9 cellular contexts compared by ENCODE assay signal in the genomic region with DNA sequence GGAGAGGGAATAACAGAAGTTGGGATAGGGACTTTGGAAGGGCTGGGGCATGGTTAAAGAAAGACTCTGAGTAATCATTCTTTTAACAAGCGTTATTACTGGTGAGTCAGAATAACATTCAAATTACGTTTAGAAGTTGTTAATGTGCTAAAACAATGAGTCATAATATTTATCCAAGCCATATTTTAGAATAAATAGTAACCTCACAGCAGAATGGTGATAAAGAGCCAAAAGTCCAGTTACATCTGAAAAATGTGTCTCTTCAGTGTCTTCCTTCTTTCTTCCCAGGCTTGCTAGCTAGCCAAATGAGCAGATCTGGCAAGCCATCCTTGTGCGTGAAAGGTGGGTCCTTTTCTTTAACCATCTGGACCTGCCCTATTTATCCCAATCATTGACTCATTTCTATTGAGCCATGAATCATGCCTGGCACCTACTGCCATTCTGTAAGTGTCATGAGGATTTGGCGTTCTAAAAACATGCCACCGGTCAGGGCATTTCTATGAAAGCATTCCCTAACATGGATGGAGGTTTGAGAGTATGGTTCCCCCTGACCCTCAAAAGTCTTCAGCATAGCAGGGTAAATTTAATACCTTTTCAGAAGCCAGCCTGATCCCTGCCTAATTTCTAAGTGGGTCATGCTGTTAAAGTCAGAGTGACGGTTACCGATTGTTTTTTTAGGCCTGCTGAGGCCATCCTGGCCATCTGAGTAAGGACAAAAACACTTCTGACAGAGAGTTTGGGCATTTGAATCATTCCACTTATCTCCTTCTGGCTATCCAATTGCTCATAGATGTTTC. TPM values are rescaled to one million over a fixed set of nuclear protein-coding genes. Genes with fewer than 3 reads are reported as not detected.
DNase-seq lines count a peak whose midpoint lies in the region; ATAC-seq, FAIRE-seq and TF ChIP-seq lines count a peak whose summit lies in the region.
"Had no signal": no experiment of that assay in that cellular context is flagged by ENCODE, and none has a peak within 500 bp of the region (broad histone marks: within the 10 kb centered on the region; RNA-seq: fewer than 3 reads in every experiment).

No MANE protein-coding gene starts in this region.

- H3K27ac Mint-ChIP-seq in astrocyte (ENCODE audit: unreplicated experiment): peak overlapping the region; percentile 97

- TF ChIP-seq POLR2A in tibial nerve (IDR thresholded peaks at IDR 0.05): no peak
- no peak for TF ChIP-seq POLR2A in GM12891 (IDR thresholded peaks at IDR 0.05; ENCODE audit: low read depth, low read length)

- H3K9me3 ChIP-seq in astrocyte (ENCODE audit: insufficient read depth, low read depth, low read length): no peaks in the 10 kb centered on the region
- H3K9me3 ChIP-seq in right atrium auricular region: no peaks in the 10 kb centered on the region
- H3K9me3 ChIP-seq in tibial nerve: no peaks in the 10 kb centered on the region

- WGBS in tibial nerve, 2 donors: 55 to 58% methylated on average over 7 of the region's 7 CpGs

- no peaks in the 10 kb centered on the region for H3K27me3 ChIP-seq in astrocyte (ENCODE audit: insufficient read depth, low read length)
- H3K27me3 ChIP-seq in right atrium auricular region: no peaks in the 10 kb centered on the region
- no peaks in the 10 kb centered on the region for H3K27me3 ChIP-seq in tibial nerve

- no peaks in the 10 kb centered on the region for H4K20me1 ChIP-seq in astrocyte (ENCODE audit: insufficient read depth, low read length)

- no peaks in the 10 kb centered on the region for H3K36me3 Mint-ChIP-seq in astrocyte (ENCODE audit: low read depth, unreplicated experiment)

- H3K27ac ChIP-seq in astrocyte (ENCODE audit: low read depth, low read length) (peak overlapping the region; percentile 97), right atrium auricular region (peak overlapping the region; percentile 75 to 94), tibial nerve (peak overlapping the region in 3 of 4 donors; percentile 10 to 48 (median 23))

- ATAC-seq in GM21786 (IDR thresholded peaks at IDR 0.05; ENCODE audit: unreplicated experiment): no peak

- FAIRE-seq in astrocyte (lab: Jason Lieb, UNC) (peak; percentile 95), GM12891 (lab: Jason Lieb, UNC) (no peak)

- no peak for TF ChIP-seq CTCF in astrocyte (IDR thresholded peaks at IDR 0.05; ENCODE audit: insufficient read depth, low read depth, low read length)
- no peak for TF ChIP-seq CTCF in right atrium auricular region (IDR thresholded peaks at IDR 0.05)
- TF ChIP-seq CTCF in tibial nerve (IDR thresholded peaks at IDR 0.05): no peak

- no peaks in the 10 kb centered on the region for H3K36me3 ChIP-seq in astrocyte (ENCODE audit: insufficient read depth, low read length)
- H3K36me3 ChIP-seq in right atrium auricular region: no peaks in the 10 kb centered on the region
- H3K36me3 ChIP-seq in tibial nerve: no peaks in the 10 kb centered on the region

- TF ChIP-seq EP300 in tibial nerve (IDR thresholded peaks at IDR 0.05): no peak

- H3K4me1 ChIP-seq in astrocyte (ENCODE audit: insufficient read depth, low read length) (peaks cover 31% of the 10 kb centered on the region), right atrium auricular region (peaks cover 0 to 33% of the 10 kb centered on the region in 2 donors), tibial nerve (peaks cover 0 to 13% (median 4%) of the 10 kb centered on the region in 4 donors)

- peaks cover 19% of the 10 kb centered on the region for H3K4me1 Mint-ChIP-seq in astrocyte (ENCODE audit: low read depth, unreplicated experiment)

- H3K79me2 ChIP-seq in astrocyte (ENCODE audit: insufficient read depth, low read length): no peaks in the 10 kb centered on the region

- H3K9me3 Mint-ChIP-seq in astrocyte (ENCODE audit: unreplicated experiment): no peaks in the 10 kb centered on the region

- peak overlapping the region; percentile 73 for H3K9ac ChIP-seq in astrocyte (ENCODE audit: low read length)

- peak overlapping the region; percentile 28 for H3K4me3 Mint-ChIP-seq in astrocyte (ENCODE audit: unreplicated experiment)

- DNase-seq in DMS53 (lab: John Stamatoyannopoulos, UW) (peak; percentile 36), DMS53 treated with DMSO at 0.1 percent for 48 hours (lab: John Stamatoyannopoulos, UW; ENCODE audit: unreplicated experiment) (no peak), astrocyte (ENCODE audit: low read depth) (peak; percentile 92), right atrium auricular region (ENCODE audit: low spot score) (no peak), tibial nerve (ENCODE audit: low spot score in 2 of 2) (no peak), NCI-H2107 (lab: John Stamatoyannopoulos, UW) (no peak), GM12891 (ENCODE audit: insufficient read length, low spot score) (no peak)
- DNase-seq: stimulated activated CD4-positive, alpha-beta T cell treated with anti-CD3 and anti-CD28 coated beads, Interleukin-4, amount 100 ng/mL, for 4 hours had no signal

- peak overlapping the region; percentile 76 for H3K4me2 ChIP-seq in astrocyte (ENCODE audit: low read length)

- H3K4me3 ChIP-seq in astrocyte (ENCODE audit: insufficient read depth, low read depth, low read length): peak overlapping the region; percentile 15
- H3K4me3 ChIP-seq in right atrium auricular region: no peak overlapping the region
- H3K4me3 ChIP-seq in tibial nerve: no peak overlapping the region

- H2AFZ ChIP-seq in astrocyte (ENCODE audit: low read depth, low read length): no peak overlapping the region

- H3K27me3 Mint-ChIP-seq in astrocyte (ENCODE audit: low read depth, unreplicated experiment): no peaks in the 10 kb centered on the region

TF ChIP-seq in GM12891, 5 proteins besides CTCF, POLR2A, EP300 and RAD21:
- TF ChIP-seq POLR2AphosphoS5 (IDR thresholded peaks at IDR 0.05; ENCODE audit: low read depth, low read length) (no peak), SPI1 (IDR thresholded peaks at IDR 0.05; ENCODE audit: low read depth, low read length) (no peak), POU2F2 (IDR thresholded peaks at IDR 0.05; ENCODE audit: low read depth, low read length) (no peak), TAF1 (IDR thresholded peaks at IDR 0.05; ENCODE audit: low read depth, low read length) (no peak), PAX5 (IDR thresholded peaks at IDR 0.05; ENCODE audit: insufficient read depth, low read length, severe bottlenecking) (no peak)
TF ChIP-seq in GM12891: peak in this region for 0.

RNA-seq across cellular contexts. Expression of gene MYPN, which starts 26.8 kb away (rescaled TPM):
- total RNA-seq in astrocyte (0.11 and 0.14 TPM in 2 replicates), right atrium auricular region (100 to 1,000 TPM in 1 of 2 donors, 10 to 100 TPM in 1; 93.5 to 145 TPM), tibial nerve (not detected)
- not detected for polyA plus RNA-seq in GM12891 (2012; ENCODE audit: low read depth, missing spikeins)

Comparison
In these comparisons a context has a peak if more than half of its experiments do, and no peak if none do; other contexts are left out.
1. DNase-seq: peak in DMS53 (single experiment) and astrocyte (single experiment); none in DMS53 treated with DMSO at 0.1 percent for 48 hours (single experiment), right atrium auricular region (single experiment), tibial nerve (0 of 2), NCI-H2107 (single experiment) and GM12891 (single experiment).
2. H3K27ac ChIP-seq: peak in every context shown above with its lines; median percentile 97 in astrocyte; 84 in right atrium auricular region; 23 in tibial nerve.
3. RNA of gene MYPN, which starts 26.8 kb away (total RNA-seq): 93.5 to 145 TPM in right atrium auricular region; 0.11 to 0.14 TPM in astrocyte and not detected in tibial nerve; every median in the first group is over 10 times any median in the second.